In the genomic region with DNA sequence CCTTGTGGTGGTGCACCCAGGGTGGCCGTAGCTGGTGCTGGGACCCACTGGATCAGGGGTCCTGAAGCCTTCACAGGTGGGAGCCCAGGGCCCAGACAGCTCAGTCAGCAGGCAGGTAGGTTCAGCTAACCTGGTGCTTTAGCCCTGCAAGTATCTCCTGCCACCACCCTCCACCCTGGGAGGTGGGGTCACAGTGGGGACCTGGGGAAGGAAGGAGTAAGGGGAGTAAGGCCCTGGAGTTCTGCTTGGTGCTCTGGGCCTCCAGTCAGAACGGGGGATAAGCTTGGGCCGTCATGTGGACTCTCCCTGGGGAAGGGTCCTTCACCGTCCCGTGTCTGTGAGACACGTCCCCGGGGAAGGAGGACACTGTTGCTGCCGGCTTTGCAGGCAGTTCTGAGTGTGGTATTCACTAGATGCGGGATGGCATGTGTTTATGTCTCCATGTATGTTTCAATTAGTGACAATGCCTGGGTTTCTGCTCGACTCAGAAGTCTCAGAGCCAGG, we compare ENCODE assay signal across 16 cellular contexts. TPM values are rescaled to one million over a fixed set of nuclear protein-coding genes. Genes with fewer than 3 reads are reported as not detected.
DNase-seq lines count a peak whose midpoint lies in the region; ATAC-seq, FAIRE-seq and TF ChIP-seq lines count a peak whose summit lies in the region.
"Had no signal": no experiment of that assay in that cellular context is flagged by ENCODE, and none has a peak within 500 bp of the region (broad histone marks: within the 10 kb centered on the region; RNA-seq: fewer than 3 reads in every experiment).

No MANE protein-coding gene starts in this region.

- peaks cover 56% of the 10 kb centered on the region for H4K20me1 ChIP-seq in BLaER1
- H4K20me1 ChIP-seq in HCT116 (ENCODE audit: insufficient read depth) = no peaks in the 10 kb centered on the region

- intact Hi-C loops in HCT116 (cut with micrococcal nuclease) = loop anchor here (2.0 kb wide), 1 partner anchor 43 kb away; the partner anchor contains the start of gene MNT
- intact Hi-C loops in kidney (cut with DNase I) = no loop called here

- no peak for FAIRE-seq in kidney (lab: Jason Lieb, UNC)
- FAIRE-seq: GM12892, GM19239, H54 had no signal

- DNase-seq in HCT116 (ENCODE audit: low read depth, low spot score) = no peak
- no peak for DNase-seq in T-helper 17 cell
- DNase-seq in kidney = peak; percentile 54
- no peak for DNase-seq in T-helper 2 cell treated with Interferon-gamma antibody and Interleukin-4, amounts not matched to agents 5 μg/mL and 100 μg/mL, for 36 hours (ENCODE audit: low spot score)
- DNase-seq in stimulated activated naive CD4-positive, alpha-beta T cell (lab: John Stamatoyannopoulos, UW) = no peak
- DNase-seq: CD8-positive, alpha-beta T cell; COR-L47; DND-41; GDM1 had no signal

- H3K4me2 ChIP-seq in BLaER1 (peak overlapping the region; percentile 36), HCT116 (ENCODE audit: low read length) (peak overlapping the region; percentile 71)

- H3K36me3 ChIP-seq in BLaER1 = peaks cover 48% of the 10 kb centered on the region
- peaks cover 4 to 5% of the 10 kb centered on the region in 2 experiments; a peak in 2 of 4 replicates for H3K36me3 ChIP-seq in HCT116 (ENCODE audit: control insufficient read depth in 1 of 2, insufficient read depth in 2 of 2, low read length in 2 of 2)
- H3K36me3 ChIP-seq in kidney (ENCODE audit: control insufficient read depth in 1 of 2, insufficient read depth in 2 of 2, low read length in 2 of 2) = peaks cover 0 to 4% of the 10 kb centered on the region in 2 donors

- no peak overlapping the region for H3K4me3 Mint-ChIP-seq in T-helper 17 cell
- no peak overlapping the region for H3K4me3 Mint-ChIP-seq in T-helper 2 cell treated with Interferon-gamma antibody and Interleukin-4, amounts not matched to agents 5 μg/mL and 100 μg/mL, for 36 hours
- H3K4me3 Mint-ChIP-seq: B cell; CD8-positive, alpha-beta T cell had no signal

- no peak for TF ChIP-seq RAD21 in HCT116 (IDR thresholded peaks at IDR 0.05; ENCODE audit: low read depth)

- no peaks in the 10 kb centered on the region for H3K9me2 ChIP-seq in HCT116 (ENCODE audit: insufficient read depth)

- H3K9me3 ChIP-seq in BLaER1 (no peaks in the 10 kb centered on the region), HCT116 (ENCODE audit: control insufficient read depth in 1 of 2, insufficient read depth in 1 of 2, low read depth in 1 of 2, low read length in 2 of 2) (no peaks in the 10 kb centered on the region), T-helper 17 cell (ENCODE audit: control insufficient read depth, low read length, poor library complexity, severe bottlenecking) (no peaks in the 10 kb centered on the region), kidney (ENCODE audit: control insufficient read depth in 1 of 2, low read length in 2 of 2) (no peaks in the 10 kb centered on the region)

- H2AFZ ChIP-seq in HCT116 (ENCODE audit: low read depth, low read length, poor library complexity, severe bottlenecking) = no peak overlapping the region

- POLR2A ChIA-PET in HCT116 (lab: Charles Lee) = interaction anchor here (0.6 kb wide), 1 partner anchor 192 kb away, joined by 3 read pairs; no protein-coding TSS in a partner anchor

- peaks cover 14% of the 10 kb centered on the region for H3K4me1 Mint-ChIP-seq in T-helper 17 cell
- peaks cover 14% of the 10 kb centered on the region for H3K4me1 Mint-ChIP-seq in T-helper 2 cell treated with Interferon-gamma antibody and Interleukin-4, amounts not matched to agents 5 μg/mL and 100 μg/mL, for 36 hours (ENCODE audit: low read depth)

- no peak for TF ChIP-seq POLR2A in HCT116 (IDR thresholded peaks at IDR 0.05; ENCODE audit: borderline replicate concordance, extremely low read depth, insufficient read depth, insufficient read length)

- no peaks in the 10 kb centered on the region for H3K9me3 Mint-ChIP-seq in T-helper 2 cell treated with Interferon-gamma antibody and Interleukin-4, amounts not matched to agents 5 μg/mL and 100 μg/mL, for 36 hours
- H3K9me3 Mint-ChIP-seq: CD8-positive, alpha-beta T cell had no signal

- TF ChIP-seq CTCF in HCT116 (IDR thresholded peaks at IDR 0.05 in 2 of 3, conservative IDR thresholded peaks at IDR 0.05 in 1 of 3; ENCODE audit: borderline replicate concordance in 1 of 3, insufficient read depth in 1 of 3, low read depth in 2 of 3, low read length in 2 of 3) (no peak), kidney (IDR thresholded peaks at IDR 0.05; ENCODE audit: borderline replicate concordance, extremely low read depth, insufficient read depth) (no peak)

- H3K36me3 Mint-ChIP-seq in T-helper 17 cell (ENCODE audit: low read depth) = peaks cover 3% of the 10 kb centered on the region
- H3K36me3 Mint-ChIP-seq in T-helper 2 cell treated with Interferon-gamma antibody and Interleukin-4, amounts not matched to agents 5 μg/mL and 100 μg/mL, for 36 hours (ENCODE audit: low read depth) = peaks cover 3% of the 10 kb centered on the region

- no TSS peak for BruUV-seq in HCT116 (replicated peaks; lab: Mats Ljungman, UMichigan)

- H3K27me3 ChIP-seq in BLaER1 = no peaks in the 10 kb centered on the region
- H3K27me3 ChIP-seq in HCT116 (ENCODE audit: insufficient read depth, low read length) = no peaks in the 10 kb centered on the region

- CTCF ChIA-PET in HCT116 (lab: Charles Lee) = interaction anchor here (1.6 to 2.9 kb wide), 2 partner anchors 10 to 25 kb away, joined by 3 to 6 read pairs; no protein-coding TSS in a partner anchor

- no peaks in the 10 kb centered on the region for H3K27me3 Mint-ChIP-seq in T-helper 17 cell
- H3K27me3 Mint-ChIP-seq in T-helper 2 cell treated with Interferon-gamma antibody and Interleukin-4, amounts not matched to agents 5 μg/mL and 100 μg/mL, for 36 hours (ENCODE audit: low read depth) = no peaks in the 10 kb centered on the region
- H3K27me3 Mint-ChIP-seq: B cell had no signal

- peak overlapping the region; percentile 24 for H3K27ac Mint-ChIP-seq in T-helper 17 cell
- H3K27ac Mint-ChIP-seq in T-helper 2 cell treated with Interferon-gamma antibody and Interleukin-4, amounts not matched to agents 5 μg/mL and 100 μg/mL, for 36 hours = no peak overlapping the region
- H3K27ac Mint-ChIP-seq: B cell; CD8-positive, alpha-beta T cell had no signal

- H3K79me2 ChIP-seq in HCT116 (ENCODE audit: insufficient read depth, low read length) = no peaks in the 10 kb centered on the region

- H3K9ac ChIP-seq in BLaER1 = peak overlapping the region; percentile 7; the same call in 1 of the 2 replicates
- peak overlapping the region; percentile 65 for H3K9ac ChIP-seq in HCT116 (ENCODE audit: low read length)
- H3K9ac ChIP-seq in kidney (ENCODE audit: low read length in 2 of 2) = no peak overlapping the region

- H3K4me3 ChIP-seq in BLaER1 = no peak overlapping the region
- H3K4me3 ChIP-seq in HCT116 (replicated peaks in 1 of 2; ENCODE audit: low read depth in 1 of 2, low read length in 2 of 2) = no peak overlapping the region
- H3K4me3 ChIP-seq in kidney (ENCODE audit: low read length in 2 of 2) = no peak overlapping the region

- H3K27ac ChIP-seq in BLaER1 = no peak overlapping the region
- peak overlapping the region; percentile 99 for H3K27ac ChIP-seq in HCT116 (ENCODE audit: low read depth, low read length)
- H3K27ac ChIP-seq in kidney (ENCODE audit: low read depth in 2 of 2, low read length in 2 of 2) = no peak overlapping the region
- H3K27ac ChIP-seq: C4-2B had no signal

- RAD21 ChIA-PET in HCT116 (lab: Charles Lee; ENCODE audit: low non-redundant PET in 1 of 2, low total read pairs in 2 of 2, uncharacterized antibody in 2 of 2, unreplicated experiment in 2 of 2) = no interaction called here

- ATAC-seq in HCT116 = no peak
- no peak for ATAC-seq in T-helper 17 cell
- no peak for ATAC-seq in GM21515 (IDR thresholded peaks at IDR 0.05; ENCODE audit: unreplicated experiment)
- ATAC-seq: CD8-positive, alpha-beta T cell had no signal

- H3K4me1 ChIP-seq in BLaER1 = peaks cover 12% of the 10 kb centered on the region
- peaks cover 37 to 53% of the 10 kb centered on the region in 2 experiments for H3K4me1 ChIP-seq in HCT116 (ENCODE audit: control insufficient read depth in 1 of 2, insufficient read depth in 2 of 2, low read length in 2 of 2)
- H3K4me1 ChIP-seq in kidney (ENCODE audit: control insufficient read depth in 1 of 2, insufficient read depth in 1 of 2, low read depth in 1 of 2, low read length in 2 of 2) = peaks cover 0 to 4% of the 10 kb centered on the region in 2 donors

TF ChIP-seq in HCT116, 20 proteins besides CTCF, POLR2A, EP300 and RAD21:
- TF ChIP-seq CBX3 (IDR thresholded peaks at IDR 0.05; ENCODE audit: low read depth) = no peak
- TF ChIP-seq, protein P1, sequence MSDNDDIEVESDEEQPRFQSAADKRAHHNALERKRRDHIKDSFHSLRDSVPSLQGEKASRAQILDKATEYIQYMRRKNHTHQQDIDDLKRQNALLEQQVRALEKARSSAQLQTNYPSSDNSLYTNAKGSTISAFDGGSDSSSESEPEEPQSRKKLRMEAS (IDR thresholded peaks at IDR 0.05) = no peak
- no peak for TF ChIP-seq EZH2 (IDR thresholded peaks at IDR 0.05)
- TF ChIP-seq CEBPB (IDR thresholded peaks at IDR 0.05; ENCODE audit: low read depth) = no peak
TF ChIP-seq in HCT116: peak in this region for 0.

RNA-seq across cellular contexts. Expression of gene SGSM2, which starts 20.7 kb away (rescaled TPM):
- 68.1 TPM for total RNA-seq in HCT116 (2021; ENCODE audit: unreplicated experiment)
- polyA plus RNA-seq in HCT116 (2012) = 74.2 and 92.5 TPM in 2 replicates
- total RNA-seq in T-helper 17 cell = 100 to 1,000 TPM; 119 to 128 TPM
- total RNA-seq in kidney = 58.0 TPM
- 33.7 TPM for polyA plus RNA-seq in kidney (ENCODE audit: insufficient read depth, low read depth, low replicate concordance)

RNA-seq across cellular contexts. Expression of gene TSR1, which starts 21.7 kb away (rescaled TPM):
- total RNA-seq in HCT116 (2021; ENCODE audit: unreplicated experiment) = 77.2 TPM
- 47.2 and 49.7 TPM in 2 replicates for polyA plus RNA-seq in HCT116 (2012)
- 10 to 100 TPM; 24.9 to 35.4 TPM for total RNA-seq in T-helper 17 cell
- 24.4 TPM for total RNA-seq in kidney
- 9.1 TPM for polyA plus RNA-seq in kidney (ENCODE audit: insufficient read depth, low read depth, low replicate concordance)

RNA-seq across cellular contexts. Expression of gene MNT, which starts 42.9 kb away (rescaled TPM):
- total RNA-seq in HCT116 (2021; ENCODE audit: unreplicated experiment) (37.0 TPM), T-helper 17 cell (100 to 1,000 TPM in 1 of 2 donors, 10 to 100 TPM in 1; 92.9 to 110 TPM), kidney (39.8 TPM)
- 19.2 and 23.8 TPM in 2 replicates for polyA plus RNA-seq in HCT116 (2012)
- 3.7 TPM for polyA plus RNA-seq in kidney (ENCODE audit: insufficient read depth, low read depth, low replicate concordance)

RNA-seq across cellular contexts. Expression of gene SRR, which starts 54.2 kb away (rescaled TPM):
- total RNA-seq in HCT116 (2021; ENCODE audit: unreplicated experiment) (15.1 TPM), T-helper 17 cell (1 to 10 TPM; 3.4 to 3.9 TPM), kidney (10.0 TPM)
- 6.1 and 8.8 TPM in 2 replicates for polyA plus RNA-seq in HCT116 (2012)
- polyA plus RNA-seq in kidney (ENCODE audit: insufficient read depth, low read depth, low replicate concordance) = 3.5 TPM

RNA-seq across cellular contexts. Expression of gene SMG6, which starts 54.4 kb away (rescaled TPM):
- total RNA-seq in HCT116 (2021; ENCODE audit: unreplicated experiment) (23.1 TPM), T-helper 17 cell (10 to 100 TPM; 48.3 to 51.6 TPM), kidney (37.3 TPM)
- 18.0 and 19.2 TPM in 2 replicates for polyA plus RNA-seq in HCT116 (2012)
- polyA plus RNA-seq in kidney (ENCODE audit: insufficient read depth, low read depth, low replicate concordance) = 20.6 TPM

Comparison
In these comparisons a context has a peak if more than half of its experiments do, and no peak if none do; other contexts are left out.
1. H3K9ac ChIP-seq: peak in BLaER1 (single experiment) and HCT116 (single experiment); none in kidney (0 of 2).